In genomic region chr20:63495771-63496403, GRCh38 we compare ENCODE assay signal across 9 cellular contexts. TPM values are rescaled to one million over a fixed set of nuclear protein-coding genes. Genes with fewer than 3 reads are reported as not detected.
DNase-seq lines count a peak whose midpoint lies in the region; ATAC-seq and TF ChIP-seq lines count a peak whose summit lies in the region.
"Had no signal": no experiment of that assay in that cellular context is flagged by ENCODE, and none has a peak within 500 bp of the region (broad histone marks: within the 10 kb centered on the region; RNA-seq: fewer than 3 reads in every experiment).

No MANE protein-coding gene starts in this region.

- H3K4me1 Mint-ChIP-seq in Calu3 (ENCODE audit: low read depth, unreplicated experiment): no peaks in the 10 kb centered on the region
- no peaks in the 10 kb centered on the region for H3K4me1 Mint-ChIP-seq in central memory CD8-positive, alpha-beta T cell

- H3K9me3 Mint-ChIP-seq in Calu3 (ENCODE audit: low read depth, unreplicated experiment): peaks cover 7% of the 10 kb centered on the region
- H3K9me3 Mint-ChIP-seq in central memory CD8-positive, alpha-beta T cell: no peaks in the 10 kb centered on the region

- CTCF ChIA-PET in Calu3 (lab: Charles Lee): interaction anchor here (0.6 to 2.7 kb wide), 5 partner anchors 25 to 642 kb away, joined by 3 to 15 read pairs (median 4); partner anchors contain the start of gene PPDPF

- peak overlapping the region; percentile 75 for H3K4me3 Mint-ChIP-seq in Calu3 (ENCODE audit: low read depth, unreplicated experiment)
- H3K4me3 Mint-ChIP-seq in central memory CD8-positive, alpha-beta T cell: peak overlapping the region; percentile 25

- peak; percentile 80 for DNase-seq in Calu3
- peak; percentile 13 to 27 for DNase-seq in Kasumi-1 (lab: John Stamatoyannopoulos, UW)
- DNase-seq in activated CD4-positive, alpha-beta T cell treated with anti-CD3 and anti-CD28 coated beads for 24 hours (ENCODE audit: low read depth in 2 of 2): peak; percentile 72 to 77
- DNase-seq in central memory CD8-positive, alpha-beta T cell (ENCODE audit: low spot score in 2 of 2): peak; percentile 38 to 69
- peak; percentile 79 for DNase-seq in left kidney (ENCODE audit: low read depth, low spot score)
- DNase-seq in stimulated activated CD4-positive, alpha-beta T cell treated with anti-CD3 and anti-CD28 coated beads, TNF-alpha, amount 100 ng/mL, for 1 hour (ENCODE audit: low read depth in 3 of 3, low spot score in 1 of 3): peak; percentile 32 to 65 (median 52)
- no peak for DNase-seq in SW480 (ENCODE audit: low spot score)

- H3K36me3 Mint-ChIP-seq in Calu3 (ENCODE audit: insufficient read depth, unreplicated experiment): peaks cover 68% of the 10 kb centered on the region
- peaks cover 2% of the 10 kb centered on the region for H3K36me3 Mint-ChIP-seq in central memory CD8-positive, alpha-beta T cell (ENCODE audit: insufficient read depth)

- peak; percentile 95 for TF ChIP-seq CTCF in Calu3 (IDR thresholded peaks at IDR 0.05; ENCODE audit: unreplicated experiment)

- no TSS peak for BruUV-seq in Calu3 (replicated peaks; lab: Mats Ljungman, UMichigan)

- H3K27me3 Mint-ChIP-seq in Calu3 (ENCODE audit: unreplicated experiment): no peaks in the 10 kb centered on the region
- H3K27me3 Mint-ChIP-seq in central memory CD8-positive, alpha-beta T cell: peaks cover 12% of the 10 kb centered on the region

- intact Hi-C loops in Calu3 (cut with micrococcal nuclease; ENCODE audit: unreplicated experiment): no loop called here

- ATAC-seq in central memory CD8-positive, alpha-beta T cell (replicated peaks; ENCODE audit: extremely low read depth, poor library complexity, severe bottlenecking): peak; percentile 57
- no peak for ATAC-seq in GM19324 (IDR thresholded peaks at IDR 0.05; ENCODE audit: low FRiP score, unreplicated experiment)

- H3K27ac Mint-ChIP-seq in Calu3 (ENCODE audit: unreplicated experiment): no peak overlapping the region
- no peak overlapping the region for H3K27ac Mint-ChIP-seq in central memory CD8-positive, alpha-beta T cell (ENCODE audit: low read depth)

RNA-seq across cellular contexts. Expression of gene EEF1A2, which starts 3.0 kb away (rescaled TPM):
- total RNA-seq in Calu3 (2022): 359 and 393 TPM in 2 replicates

RNA-seq across cellular contexts. Expression of gene KCNQ2, which starts 23.4 kb away (rescaled TPM):
- 0.07 and 0.38 TPM in 2 replicates for total RNA-seq in Calu3 (2022)
- total RNA-seq: T-helper 1 cell treated with Interleukin-12 subunit alpha and Interleukin-12 subunit beta and Interleukin-4 antibody, amounts not matched to agents 30 ng/mL and 1 ng/mL, for 36 hours had no signal

RNA-seq across cellular contexts. Expression of gene PPDPF, which starts 24.7 kb away (rescaled TPM):
- total RNA-seq in Calu3 (2022): 517 and 545 TPM in 2 replicates

RNA-seq across cellular contexts. Expression of gene PTK6, which starts 41.3 kb away (rescaled TPM):
- total RNA-seq in Calu3 (2022): 15.9 and 22.5 TPM in 2 replicates

RNA-seq across cellular contexts. Expression of gene SRMS, which starts 51.7 kb away (rescaled TPM):
- not detected in 2 replicates for total RNA-seq in Calu3 (2022)
- total RNA-seq: T-helper 1 cell treated with Interleukin-12 subunit alpha and Interleukin-12 subunit beta and Interleukin-4 antibody, amounts not matched to agents 30 ng/mL and 1 ng/mL, for 36 hours had no signal
